In the genomic region with DNA sequence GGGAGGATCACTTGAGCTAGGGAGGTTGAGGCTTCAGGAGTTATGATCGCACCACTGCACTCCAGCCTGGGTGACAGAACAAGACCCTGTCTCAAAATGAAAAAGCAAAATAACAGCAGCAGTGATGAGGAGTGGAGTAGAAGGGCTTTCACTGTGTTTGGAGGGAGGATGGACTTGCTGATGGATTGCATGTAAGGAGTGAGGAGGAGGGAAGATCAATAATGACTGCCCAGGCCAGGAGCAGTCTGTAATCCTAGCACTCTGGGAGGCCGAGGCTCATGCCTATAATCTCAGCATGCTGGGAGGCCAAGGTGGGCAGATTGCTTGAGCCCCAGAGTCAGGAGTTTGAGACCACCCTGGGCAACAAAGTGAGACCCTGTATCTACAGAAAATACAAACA, we compare ENCODE assay signal across 6 cellular contexts.
"Had no signal": no experiment of that assay in that cellular context is flagged by ENCODE, and none has a peak within 500 bp of the region (broad histone marks: within the 10 kb centered on the region; RNA-seq: fewer than 3 reads in every experiment).

No MANE protein-coding gene starts in this region.

- H3K27ac Mint-ChIP-seq: GM23338 had no signal

- H3K4me3 Mint-ChIP-seq: GM23338, H9 had no signal

- ATAC-seq: GM23338, K562 had no signal

- H3K4me3 ChIP-seq: GM23338, K562 had no signal

- DNase-seq: H9, HCEC 1CT, IMR-90, KG1 had no signal
